Comparison of ENCODE assay signal across 15 cellular contexts in genomic region chr14:100733152-100733850, GRCh38. TPM values are rescaled to one million over a fixed set of nuclear protein-coding genes. Genes with fewer than 3 reads are reported as not detected.
DNase-seq lines count a peak whose midpoint lies in the region; ATAC-seq and TF ChIP-seq lines count a peak whose summit lies in the region.
"Had no signal": no experiment of that assay in that cellular context is flagged by ENCODE, and none has a peak within 500 bp of the region (broad histone marks: within the 10 kb centered on the region; RNA-seq: fewer than 3 reads in every experiment).

No MANE protein-coding gene starts in this region.

- no peak for TF ChIP-seq EP300 in neural cell (conservative IDR thresholded peaks at IDR 0.05; ENCODE audit: poor library complexity, severe bottlenecking)

- TF ChIP-seq RAD21 in neural cell (conservative IDR thresholded peaks at IDR 0.05), result no peak

- no peaks in the 10 kb centered on the region for H3K9me2 ChIP-seq in neural cell (ENCODE audit: insufficient read depth, low read length)

- no peak overlapping the region for H2AFZ ChIP-seq in neural cell (ENCODE audit: low read depth, low read length)
- H2AFZ ChIP-seq: GM23248 had no signal

- H3K27me3 Mint-ChIP-seq in type B pancreatic cell, result peaks cover 49% of the 10 kb centered on the region

- no peak overlapping the region for H3K4me3 ChIP-seq in neural cell (ENCODE audit: low read length)
- H3K4me3 ChIP-seq: GM23248, Peyer's patch had no signal

- no peaks in the 10 kb centered on the region for H3K9me3 ChIP-seq in neural cell (ENCODE audit: low read length)
- H3K9me3 ChIP-seq: Peyer's patch had no signal

- H3K36me3 Mint-ChIP-seq in type B pancreatic cell, result no peaks in the 10 kb centered on the region
- H3K36me3 Mint-ChIP-seq in activated naive CD4-positive, alpha-beta T cell treated with anti-CD3 and anti-CD28 coated beads, Interleukin-2, amount 50 U/mL, for 72 hours, result no peaks in the 10 kb centered on the region
- H3K36me3 Mint-ChIP-seq: CD4-positive, CD25-positive, alpha-beta regulatory T cell had no signal

- DNase-seq in NCI-H748 (lab: John Stamatoyannopoulos, UW; ENCODE audit: unreplicated experiment) (peak; percentile 81), NCI-H748 treated with DMSO at 0.1 percent for 48 hours (lab: John Stamatoyannopoulos, UW) (no peak), NCI-H2227 (lab: John Stamatoyannopoulos, UW; ENCODE audit: unreplicated experiment) (peak; percentile 79), type B pancreatic cell (ENCODE audit: extremely low spot score, unreplicated experiment) (no peak), activated gamma-delta T cell treated with Interleukin-2 at 50 U/mL for 16 hours (no peak)
- DNase-seq in activated naive CD4-positive, alpha-beta T cell treated with anti-CD3 and anti-CD28 coated beads, Interleukin-2, amount 50 U/mL, for 72 hours (ENCODE audit: low spot score in 2 of 2), result no peak
- DNase-seq in NK-92 treated with Interleukin-12 subunit alpha and Interleukin-12 subunit beta, amount 100 ng/mL, for 24 hours (lab: John Stamatoyannopoulos, UW), result no peak
- DNase-seq: CD4-positive, CD25-positive, alpha-beta regulatory T cell; GM23248; MV-4-11; NCI-H2171 treated with DMSO at 0.1 percent for 48 hours; NCI-H526 had no signal

- H3K4me1 Mint-ChIP-seq in type B pancreatic cell (ENCODE audit: unreplicated experiment), result peaks cover 22% of the 10 kb centered on the region
- H3K4me1 Mint-ChIP-seq: CD4-positive, CD25-positive, alpha-beta regulatory T cell had no signal

- H3K9me3 Mint-ChIP-seq in type B pancreatic cell, result no peaks in the 10 kb centered on the region
- H3K9me3 Mint-ChIP-seq in activated naive CD4-positive, alpha-beta T cell treated with anti-CD3 and anti-CD28 coated beads, Interleukin-2, amount 50 U/mL, for 72 hours, result no peaks in the 10 kb centered on the region
- H3K9me3 Mint-ChIP-seq: CD4-positive, CD25-positive, alpha-beta regulatory T cell had no signal

- no peak for TF ChIP-seq CTCF in neural cell (IDR thresholded peaks at IDR 0.05; ENCODE audit: poor library complexity, severe bottlenecking)
- no peak for TF ChIP-seq CTCF in type B pancreatic cell (conservative IDR thresholded peaks at IDR 0.05)

- H3K79me2 ChIP-seq in neural cell (replicated peaks; ENCODE audit: insufficient read depth, low read length), result peaks cover 14% of the 10 kb centered on the region

- H3F3A ChIP-seq in neural cell (ENCODE audit: insufficient read depth, low read length, poor library complexity, severe bottlenecking), result no peaks in the 10 kb centered on the region

- H3K36me3 ChIP-seq in neural cell (ENCODE audit: insufficient read depth, low read length), result no peaks in the 10 kb centered on the region
- H3K36me3 ChIP-seq: Peyer's patch had no signal

- peak overlapping the region; percentile 75 for H3K27ac ChIP-seq in neural cell (ENCODE audit: low read length)
- H3K27ac ChIP-seq: GM23248, HL-60, Peyer's patch had no signal

- no peaks in the 10 kb centered on the region for H4K20me1 ChIP-seq in neural cell (ENCODE audit: insufficient read depth)

- no peak overlapping the region for H3K4me2 ChIP-seq in neural cell (ENCODE audit: low read length)

- H3K4me3 Mint-ChIP-seq in type B pancreatic cell, result no peak overlapping the region
- H3K4me3 Mint-ChIP-seq: CD4-positive, CD25-positive, alpha-beta regulatory T cell had no signal

- H3K27ac Mint-ChIP-seq in type B pancreatic cell, result peak overlapping the region; percentile 16
- H3K27ac Mint-ChIP-seq in activated naive CD4-positive, alpha-beta T cell treated with anti-CD3 and anti-CD28 coated beads, Interleukin-2, amount 50 U/mL, for 72 hours, result no peak overlapping the region
- H3K27ac Mint-ChIP-seq: CD4-positive, CD25-positive, alpha-beta regulatory T cell had no signal

- H3K27me3 ChIP-seq in neural cell (ENCODE audit: insufficient read depth, low read depth, low read length), result no peaks in the 10 kb centered on the region
- H3K27me3 ChIP-seq: Peyer's patch had no signal

- ATAC-seq in activated naive CD4-positive, alpha-beta T cell treated with anti-CD3 and anti-CD28 coated beads, Interleukin-2, amount 50 U/mL, for 72 hours, result no peak

- peak overlapping the region; percentile 41 for H3K9ac ChIP-seq in neural cell (ENCODE audit: low read length)
- H3K9ac ChIP-seq: GM23248 had no signal

TF ChIP-seq in neural cell, 6 proteins besides CTCF, POLR2A, EP300 and RAD21:
- TF ChIP-seq POLR2AphosphoS5 (IDR thresholded peaks at IDR 0.05), result no peak
- no peak for TF ChIP-seq TAF1 (IDR thresholded peaks at IDR 0.05; ENCODE audit: low read depth)
- TF ChIP-seq EZH2 (IDR thresholded peaks at IDR 0.05; ENCODE audit: borderline replicate concordance, insufficient read depth, low read length, poor library complexity, severe bottlenecking), result no peak
- TF ChIP-seq, protein P1, sequence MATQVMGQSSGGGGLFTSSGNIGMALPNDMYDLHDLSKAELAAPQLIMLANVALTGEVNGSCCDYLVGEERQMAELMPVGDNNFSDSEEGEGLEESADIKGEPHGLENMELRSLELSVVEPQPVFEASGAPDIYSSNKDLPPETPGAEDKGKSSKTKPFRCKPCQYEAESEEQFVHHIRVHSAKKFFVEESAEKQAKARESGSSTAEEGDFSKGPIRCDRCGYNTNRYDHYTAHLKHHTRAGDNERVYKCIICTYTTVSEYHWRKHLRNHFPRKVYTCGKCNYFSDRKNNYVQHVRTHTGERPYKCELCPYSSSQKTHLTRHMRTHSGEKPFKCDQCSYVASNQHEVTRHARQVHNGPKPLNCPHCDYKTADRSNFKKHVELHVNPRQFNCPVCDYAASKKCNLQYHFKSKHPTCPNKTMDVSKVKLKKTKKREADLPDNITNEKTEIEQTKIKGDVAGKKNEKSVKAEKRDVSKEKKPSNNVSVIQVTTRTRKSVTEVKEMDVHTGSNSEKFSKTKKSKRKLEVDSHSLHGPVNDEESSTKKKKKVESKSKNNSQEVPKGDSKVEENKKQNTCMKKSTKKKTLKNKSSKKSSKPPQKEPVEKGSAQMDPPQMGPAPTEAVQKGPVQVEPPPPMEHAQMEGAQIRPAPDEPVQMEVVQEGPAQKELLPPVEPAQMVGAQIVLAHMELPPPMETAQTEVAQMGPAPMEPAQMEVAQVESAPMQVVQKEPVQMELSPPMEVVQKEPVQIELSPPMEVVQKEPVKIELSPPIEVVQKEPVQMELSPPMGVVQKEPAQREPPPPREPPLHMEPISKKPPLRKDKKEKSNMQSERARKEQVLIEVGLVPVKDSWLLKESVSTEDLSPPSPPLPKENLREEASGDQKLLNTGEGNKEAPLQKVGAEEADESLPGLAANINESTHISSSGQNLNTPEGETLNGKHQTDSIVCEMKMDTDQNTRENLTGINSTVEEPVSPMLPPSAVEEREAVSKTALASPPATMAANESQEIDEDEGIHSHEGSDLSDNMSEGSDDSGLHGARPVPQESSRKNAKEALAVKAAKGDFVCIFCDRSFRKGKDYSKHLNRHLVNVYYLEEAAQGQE (IDR thresholded peaks at IDR 0.05; ENCODE audit: borderline replicate concordance), result no peak
- no peak for TF ChIP-seq MXI1 (conservative IDR thresholded peaks at IDR 0.05; ENCODE audit: poor library complexity, severe bottlenecking)
- TF ChIP-seq SMC3 (conservative IDR thresholded peaks at IDR 0.05; ENCODE audit: poor library complexity), result no peak

RNA-seq across cellular contexts. Expression of gene DLK1, which starts 6.6 kb away (rescaled TPM):
- polyA plus RNA-seq in neural cell, result 6.8 and 14.8 TPM in 2 replicates
- polyA minus RNA-seq in neural cell, result 5.1 and 9.8 TPM in 2 replicates
- total RNA-seq in type B pancreatic cell (ENCODE audit: low replicate concordance), result 149 and 405 TPM in 2 replicates
- total RNA-seq in activated naive CD4-positive, alpha-beta T cell treated with anti-CD3 and anti-CD28 coated beads, Interleukin-2, amount 50 U/mL, for 72 hours, result not detected
- total RNA-seq: CD4-positive, CD25-positive, alpha-beta regulatory T cell; GM23248; Peyer's patch had no signal
- polyA plus RNA-seq: CD4-positive, CD25-positive, alpha-beta regulatory T cell; GM23248 had no signal

Comparison
In these comparisons a context has a peak if more than half of its experiments do, and no peak if none do; other contexts are left out.
1. DNase-seq: peak in NCI-H748 (single experiment) and NCI-H2227 (single experiment); none in NCI-H748 treated with DMSO at 0.1 percent for 48 hours (single experiment), type B pancreatic cell (single experiment), activated gamma-delta T cell treated with Interleukin-2 at 50 U/mL for 16 hours (single experiment), activated naive CD4-positive, alpha-beta T cell treated with anti-CD3 and anti-CD28 coated beads, Interleukin-2, amount 50 U/mL, for 72 hours (0 of 2) and NK-92 treated with Interleukin-12 subunit alpha and Interleukin-12 subunit beta, amount 100 ng/mL, for 24 hours (single experiment).
2. RNA of gene DLK1, which starts 6.6 kb away (total RNA-seq): 149 to 405 TPM in type B pancreatic cell; not detected in activated naive CD4-positive, alpha-beta T cell treated with anti-CD3 and anti-CD28 coated beads, Interleukin-2, amount 50 U/mL, for 72 hours; every median in the first group is over 100 times any median in the second.